In the genomic region with DNA sequence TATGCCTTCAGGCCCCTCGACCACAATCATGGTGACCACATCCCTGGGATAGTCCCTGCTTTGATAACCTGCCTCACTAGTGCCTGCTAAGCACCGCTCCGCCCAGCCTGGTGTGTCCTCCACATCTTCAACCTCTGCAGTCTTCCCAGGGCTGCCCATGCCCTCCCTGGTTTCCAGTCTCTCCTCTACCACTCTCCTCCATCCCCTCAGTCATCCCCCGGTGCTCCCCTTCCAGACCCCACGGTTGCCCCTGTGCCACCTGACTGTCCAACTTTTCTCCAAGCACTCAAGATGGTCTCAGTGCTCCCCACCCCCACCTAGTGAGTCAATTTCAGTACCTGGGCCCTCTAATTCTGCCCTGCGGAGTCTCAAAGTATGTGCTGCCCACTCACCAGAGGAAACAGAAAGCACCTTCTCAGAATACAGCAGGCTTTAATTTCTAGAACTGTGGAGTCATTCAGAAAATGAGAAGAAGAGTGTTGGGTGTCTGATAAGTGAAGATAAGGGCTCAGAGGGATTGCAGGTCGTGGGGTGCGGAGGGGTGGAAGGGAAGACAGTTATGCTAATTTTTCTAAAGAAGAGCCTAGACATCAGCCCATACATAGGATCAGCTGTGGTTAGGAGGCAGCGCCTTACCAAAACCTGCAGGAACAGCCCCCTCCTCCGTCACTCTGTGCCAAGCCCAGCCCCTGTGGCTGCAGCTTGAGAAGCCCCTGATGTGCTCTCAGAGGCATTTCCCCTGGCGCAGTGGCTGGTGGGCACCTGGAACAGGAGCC, we compare ENCODE assay signal across 1 cellular context.
A peak's percentile ranks its signal among the peaks of the same experiment; 100 is the strongest.
TF ChIP-seq lines count a peak whose summit lies in the region.

No MANE protein-coding gene starts in this region.

TF ChIP-seq in GM12878, 131 proteins besides CTCF, POLR2A, EP300 and RAD21 (continued from another document and continues in another):
- TF ChIP-seq, protein P1, sequence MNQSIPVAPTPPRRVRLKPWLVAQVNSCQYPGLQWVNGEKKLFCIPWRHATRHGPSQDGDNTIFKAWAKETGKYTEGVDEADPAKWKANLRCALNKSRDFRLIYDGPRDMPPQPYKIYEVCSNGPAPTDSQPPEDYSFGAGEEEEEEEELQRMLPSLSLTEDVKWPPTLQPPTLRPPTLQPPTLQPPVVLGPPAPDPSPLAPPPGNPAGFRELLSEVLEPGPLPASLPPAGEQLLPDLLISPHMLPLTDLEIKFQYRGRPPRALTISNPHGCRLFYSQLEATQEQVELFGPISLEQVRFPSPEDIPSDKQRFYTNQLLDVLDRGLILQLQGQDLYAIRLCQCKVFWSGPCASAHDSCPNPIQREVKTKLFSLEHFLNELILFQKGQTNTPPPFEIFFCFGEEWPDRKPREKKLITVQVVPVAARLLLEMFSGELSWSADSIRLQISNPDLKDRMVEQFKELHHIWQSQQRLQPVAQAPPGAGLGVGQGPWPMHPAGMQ (IDR thresholded peaks at IDR 0.05; ENCODE audit: borderline replicate concordance), result no peak
- peak in 1 of 2 experiments; percentile 87; a peak in 2 of 4 replicates for TF ChIP-seq ETV6 (conservative IDR thresholded peaks at IDR 0.05 in 1 of 2, IDR thresholded peaks at IDR 0.05 in 1 of 2; ENCODE audit: borderline replicate concordance in 1 of 2, low read depth in 1 of 2)
- peak; percentile 42; the same call in 1 of the 2 replicates for TF ChIP-seq ZNF217 (IDR thresholded peaks at IDR 0.05)
- no peak for TF ChIP-seq JUND (IDR thresholded peaks at IDR 0.05; ENCODE audit: low read depth, low read length)
- TF ChIP-seq PAX5 (IDR thresholded peaks at IDR 0.05; ENCODE audit: borderline replicate concordance, low read depth, low read length), result peak; percentile 43
- no peak; the same call in 1 of the 2 replicates for TF ChIP-seq RB1 (IDR thresholded peaks at IDR 0.05; ENCODE audit: borderline replicate concordance)
- no peak for TF ChIP-seq SREBF1 (IDR thresholded peaks at IDR 0.05; ENCODE audit: low read length)
- no peak for TF ChIP-seq BMI1 (IDR thresholded peaks at IDR 0.05; ENCODE audit: borderline replicate concordance)
- no peak for TF ChIP-seq IRF4 (IDR thresholded peaks at IDR 0.05; ENCODE audit: low read depth, low read length)
- TF ChIP-seq ELK1 (IDR thresholded peaks at IDR 0.05; ENCODE audit: low read depth, low read length), result no peak
- no peak for TF ChIP-seq TARDBP (IDR thresholded peaks at IDR 0.05; ENCODE audit: borderline replicate concordance)
- peak; percentile 64 for TF ChIP-seq MEF2B (IDR thresholded peaks at IDR 0.05; ENCODE audit: partially characterized antibody, poor library complexity, severe bottlenecking)
- TF ChIP-seq, protein P2, sequence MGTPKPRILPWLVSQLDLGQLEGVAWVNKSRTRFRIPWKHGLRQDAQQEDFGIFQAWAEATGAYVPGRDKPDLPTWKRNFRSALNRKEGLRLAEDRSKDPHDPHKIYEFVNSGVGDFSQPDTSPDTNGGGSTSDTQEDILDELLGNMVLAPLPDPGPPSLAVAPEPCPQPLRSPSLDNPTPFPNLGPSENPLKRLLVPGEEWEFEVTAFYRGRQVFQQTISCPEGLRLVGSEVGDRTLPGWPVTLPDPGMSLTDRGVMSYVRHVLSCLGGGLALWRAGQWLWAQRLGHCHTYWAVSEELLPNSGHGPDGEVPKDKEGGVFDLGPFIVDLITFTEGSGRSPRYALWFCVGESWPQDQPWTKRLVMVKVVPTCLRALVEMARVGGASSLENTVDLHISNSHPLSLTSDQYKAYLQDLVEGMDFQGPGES (IDR thresholded peaks at IDR 0.05), result no peak
- TF ChIP-seq YBX1 (IDR thresholded peaks at IDR 0.05), result no peak
- no peak for TF ChIP-seq SMAD5 (IDR thresholded peaks at IDR 0.05; ENCODE audit: low read depth)
- no peak for TF ChIP-seq ZBTB4 (CRISPR knock-in tag; IDR thresholded peaks at IDR 0.05)
- TF ChIP-seq TCF3 (IDR thresholded peaks at IDR 0.05; ENCODE audit: borderline replicate concordance, insufficient read depth, low read depth, low read length), result no peak
- TF ChIP-seq RUNX3 (IDR thresholded peaks at IDR 0.05; ENCODE audit: low read length), result no peak
- no peak for TF ChIP-seq NFYA (IDR thresholded peaks at IDR 0.05; ENCODE audit: borderline replicate concordance, low read depth, low read length)
- TF ChIP-seq IKZF1 (conservative IDR thresholded peaks at IDR 0.05), result peak; percentile 88
- peak; percentile 80; the same call in 1 of the 2 replicates for TF ChIP-seq RELB (IDR thresholded peaks at IDR 0.05; ENCODE audit: low read depth)
- TF ChIP-seq MTA3 (IDR thresholded peaks at IDR 0.05; ENCODE audit: borderline replicate concordance, low read length), result no peak
- TF ChIP-seq HDAC6 (IDR thresholded peaks at IDR 0.05; ENCODE audit: unreplicated experiment), result no peak
- TF ChIP-seq, protein P3, sequence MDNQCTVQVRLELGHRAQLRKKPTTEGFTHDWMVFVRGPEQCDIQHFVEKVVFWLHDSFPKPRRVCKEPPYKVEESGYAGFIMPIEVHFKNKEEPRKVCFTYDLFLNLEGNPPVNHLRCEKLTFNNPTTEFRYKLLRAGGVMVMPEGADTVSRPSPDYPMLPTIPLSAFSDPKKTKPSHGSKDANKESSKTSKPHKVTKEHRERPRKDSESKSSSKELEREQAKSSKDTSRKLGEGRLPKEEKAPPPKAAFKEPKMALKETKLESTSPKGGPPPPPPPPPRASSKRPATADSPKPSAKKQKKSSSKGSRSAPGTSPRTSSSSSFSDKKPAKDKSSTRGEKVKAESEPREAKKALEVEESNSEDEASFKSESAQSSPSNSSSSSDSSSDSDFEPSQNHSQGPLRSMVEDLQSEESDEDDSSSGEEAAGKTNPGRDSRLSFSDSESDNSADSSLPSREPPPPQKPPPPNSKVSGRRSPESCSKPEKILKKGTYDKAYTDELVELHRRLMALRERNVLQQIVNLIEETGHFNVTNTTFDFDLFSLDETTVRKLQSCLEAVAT (IDR thresholded peaks at IDR 0.05), result peak; percentile 97
- TF ChIP-seq HDGF (IDR thresholded peaks at IDR 0.05), result peak; percentile 99
- no peak for TF ChIP-seq ESRRA (IDR thresholded peaks at IDR 0.05; ENCODE audit: low read length)
- no peak for TF ChIP-seq SPI1 (IDR thresholded peaks at IDR 0.05; ENCODE audit: borderline replicate concordance, insufficient read depth, low read depth, low read length)
- TF ChIP-seq, protein P4, sequence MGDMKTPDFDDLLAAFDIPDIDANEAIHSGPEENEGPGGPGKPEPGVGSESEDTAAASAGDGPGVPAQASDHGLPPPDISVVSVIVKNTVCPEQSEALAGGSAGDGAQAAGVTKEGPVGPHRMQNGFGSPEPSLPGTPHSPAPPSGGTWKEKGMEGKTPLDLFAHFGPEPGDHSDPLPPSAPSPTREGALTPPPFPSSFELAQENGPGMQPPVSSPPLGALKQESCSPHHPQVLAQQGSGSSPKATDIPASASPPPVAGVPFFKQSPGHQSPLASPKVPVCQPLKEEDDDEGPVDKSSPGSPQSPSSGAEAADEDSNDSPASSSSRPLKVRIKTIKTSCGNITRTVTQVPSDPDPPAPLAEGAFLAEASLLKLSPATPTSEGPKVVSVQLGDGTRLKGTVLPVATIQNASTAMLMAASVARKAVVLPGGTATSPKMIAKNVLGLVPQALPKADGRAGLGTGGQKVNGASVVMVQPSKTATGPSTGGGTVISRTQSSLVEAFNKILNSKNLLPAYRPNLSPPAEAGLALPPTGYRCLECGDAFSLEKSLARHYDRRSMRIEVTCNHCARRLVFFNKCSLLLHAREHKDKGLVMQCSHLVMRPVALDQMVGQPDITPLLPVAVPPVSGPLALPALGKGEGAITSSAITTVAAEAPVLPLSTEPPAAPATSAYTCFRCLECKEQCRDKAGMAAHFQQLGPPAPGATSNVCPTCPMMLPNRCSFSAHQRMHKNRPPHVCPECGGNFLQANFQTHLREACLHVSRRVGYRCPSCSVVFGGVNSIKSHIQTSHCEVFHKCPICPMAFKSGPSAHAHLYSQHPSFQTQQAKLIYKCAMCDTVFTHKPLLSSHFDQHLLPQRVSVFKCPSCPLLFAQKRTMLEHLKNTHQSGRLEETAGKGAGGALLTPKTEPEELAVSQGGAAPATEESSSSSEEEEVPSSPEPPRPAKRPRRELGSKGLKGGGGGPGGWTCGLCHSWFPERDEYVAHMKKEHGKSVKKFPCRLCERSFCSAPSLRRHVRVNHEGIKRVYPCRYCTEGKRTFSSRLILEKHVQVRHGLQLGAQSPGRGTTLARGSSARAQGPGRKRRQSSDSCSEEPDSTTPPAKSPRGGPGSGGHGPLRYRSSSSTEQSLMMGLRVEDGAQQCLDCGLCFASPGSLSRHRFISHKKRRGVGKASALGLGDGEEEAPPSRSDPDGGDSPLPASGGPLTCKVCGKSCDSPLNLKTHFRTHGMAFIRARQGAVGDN (IDR thresholded peaks at IDR 0.05), result peak; percentile 93
- TF ChIP-seq POU2F2 (IDR thresholded peaks at IDR 0.05; ENCODE audit: borderline replicate concordance, low read depth, low read length), result peak; percentile 89
- no peak for TF ChIP-seq TCF7 (IDR thresholded peaks at IDR 0.05; ENCODE audit: borderline replicate concordance)
- no peak for TF ChIP-seq BRCA1 (IDR thresholded peaks at IDR 0.05; ENCODE audit: low read depth, low read length)
- TF ChIP-seq CBX5 (IDR thresholded peaks at IDR 0.05; ENCODE audit: low read depth), result no peak
- TF ChIP-seq EGR1 (IDR thresholded peaks at IDR 0.05; ENCODE audit: borderline replicate concordance in 1 of 2, low read depth in 2 of 2, low read length in 2 of 2), result peak in 1 of 2 experiments; percentile 79; a peak in 2 of 3 replicates
- no peak for TF ChIP-seq NR2C1 (IDR thresholded peaks at IDR 0.05)
- no peak for TF ChIP-seq BCLAF1 (IDR thresholded peaks at IDR 0.05)
- TF ChIP-seq NFIC (IDR thresholded peaks at IDR 0.05; ENCODE audit: low read depth, low read length), result no peak
- TF ChIP-seq, protein P5, sequence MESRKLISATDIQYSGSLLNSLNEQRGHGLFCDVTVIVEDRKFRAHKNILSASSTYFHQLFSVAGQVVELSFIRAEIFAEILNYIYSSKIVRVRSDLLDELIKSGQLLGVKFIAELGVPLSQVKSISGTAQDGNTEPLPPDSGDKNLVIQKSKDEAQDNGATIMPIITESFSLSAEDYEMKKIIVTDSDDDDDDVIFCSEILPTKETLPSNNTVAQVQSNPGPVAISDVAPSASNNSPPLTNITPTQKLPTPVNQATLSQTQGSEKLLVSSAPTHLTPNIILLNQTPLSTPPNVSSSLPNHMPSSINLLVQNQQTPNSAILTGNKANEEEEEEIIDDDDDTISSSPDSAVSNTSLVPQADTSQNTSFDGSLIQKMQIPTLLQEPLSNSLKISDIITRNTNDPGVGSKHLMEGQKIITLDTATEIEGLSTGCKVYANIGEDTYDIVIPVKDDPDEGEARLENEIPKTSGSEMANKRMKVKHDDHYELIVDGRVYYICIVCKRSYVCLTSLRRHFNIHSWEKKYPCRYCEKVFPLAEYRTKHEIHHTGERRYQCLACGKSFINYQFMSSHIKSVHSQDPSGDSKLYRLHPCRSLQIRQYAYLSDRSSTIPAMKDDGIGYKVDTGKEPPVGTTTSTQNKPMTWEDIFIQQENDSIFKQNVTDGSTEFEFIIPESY (IDR thresholded peaks at IDR 0.05), result no peak
